8 cellular contexts compared by ENCODE assay signal in the genomic region with DNA sequence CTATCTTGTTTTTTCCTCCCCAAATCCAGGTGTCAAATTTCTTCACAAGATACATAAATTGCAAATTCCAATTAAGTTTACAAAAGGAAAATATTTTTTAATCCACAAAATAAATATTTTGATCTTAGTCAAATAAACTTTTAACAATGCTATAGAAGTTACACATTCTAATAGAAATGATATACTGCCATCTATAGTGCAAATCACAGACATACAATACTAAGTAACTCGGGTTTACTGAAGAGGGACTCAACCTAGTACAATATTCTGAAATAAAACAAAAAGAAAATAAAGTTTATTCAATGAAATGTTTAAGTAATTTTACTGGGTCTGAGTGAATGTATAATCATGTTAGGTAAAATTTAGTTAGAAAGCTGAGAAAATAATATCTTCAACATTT.
A peak's percentile ranks its signal among the peaks of the same experiment; 100 is the strongest.
DNase-seq lines count a peak whose midpoint lies in the region; ATAC-seq, FAIRE-seq and TF ChIP-seq lines count a peak whose summit lies in the region.
"Not testable (repeated sequence)": the region's sequence is repeated elsewhere in the genome, so short reads cannot be mapped to it uniquely, and the experiment has no call there.

No MANE protein-coding gene starts in this region.

- H3K27ac Mint-ChIP-seq in type B pancreatic cell = not testable (repeated sequence)

- CTCF ChIA-PET in RWPE1 (lab: Yijun Ruan, JAX); K562 (lab: Yijun Ruan, JAX; ENCODE audit: low intra/inter-chr PET ratio): not testable (repeated sequence)

- 0 out of 2 replicates have a peak, but pooled peaks have one; percentile 12 for TF ChIP-seq CTCF in RWPE1 (conservative IDR thresholded peaks at IDR 0.05; ENCODE audit: low read depth)
- TF ChIP-seq CTCF in K562 (IDR thresholded peaks at IDR 0.05 in 2 of 3, conservative IDR thresholded peaks at IDR 0.05 in 1 of 3; ENCODE audit: insufficient read depth in 2 of 3, low read depth in 1 of 3, low read length in 3 of 3) = 0 out of 6 replicates have a peak, but pooled peaks of 1 of the 3 experiments have one; percentile 9
- not testable (repeated sequence) for TF ChIP-seq CTCF in kidney (IDR thresholded peaks at IDR 0.05; ENCODE audit: borderline replicate concordance, extremely low read depth, insufficient read depth)
- TF ChIP-seq CTCF in type B pancreatic cell (conservative IDR thresholded peaks at IDR 0.05) = peak; percentile 50

- POLR2A ChIA-PET in RWPE1 (lab: Yijun Ruan, JAX; ENCODE audit: low non-redundant PET); K562 (lab: Yijun Ruan, JAX): not testable (repeated sequence)

- BruUV-seq in K562 (replicated peaks; lab: Mats Ljungman, UMichigan) = not testable (repeated sequence)

- not testable (repeated sequence) for H3K27ac ChIP-seq in RWPE1; K562 (ENCODE audit: extremely low read depth, low read depth, low read length); kidney (ENCODE audit: low read depth in 2 of 2, low read length in 2 of 2)

- H3K4me1 ChIP-seq in K562 (replicated peaks in 1 of 2; ENCODE audit: control insufficient read depth in 2 of 2, insufficient read depth in 2 of 2, low read length in 2 of 2); kidney (ENCODE audit: control insufficient read depth in 1 of 2, insufficient read depth in 1 of 2, low read depth in 1 of 2, low read length in 2 of 2): not testable (repeated sequence)

- H3K36me3 Mint-ChIP-seq in type B pancreatic cell = not testable (repeated sequence)

- not testable (repeated sequence) for H3K4me3 ChIP-seq in K562; kidney (ENCODE audit: low read length in 2 of 2)

- WGBS in K562 (ENCODE audit: insufficient coverage, low coverage, missing lambda C conversion rate) = 61% methylated on average over 1 of the region's 1 CpG

- H3K9me3 Mint-ChIP-seq in type B pancreatic cell = not testable (repeated sequence)

- not testable (repeated sequence) for H2AFZ ChIP-seq in K562 (ENCODE audit: low read depth, low read length)

- not testable (repeated sequence) for H3K79me2 ChIP-seq in K562 (ENCODE audit: control insufficient read depth, insufficient read depth, low read length)

- in situ Hi-C loops in K562 (cut with MboI) = not testable (repeated sequence)

- not testable (repeated sequence) for H3K4me2 ChIP-seq in K562 (ENCODE audit: insufficient read depth, low read length)

- peak; percentile 67; the same call in 1 of the 3 replicates for ATAC-seq in K562

- TF ChIP-seq POLR2A in K562 (conservative IDR thresholded peaks at IDR 0.05) = not testable (repeated sequence)

- not testable (repeated sequence) for H3K4me1 Mint-ChIP-seq in type B pancreatic cell (ENCODE audit: unreplicated experiment)

- not testable (repeated sequence) for H3K9ac ChIP-seq in K562 (ENCODE audit: insufficient read depth in 1 of 2, low read depth in 2 of 2, low read length in 2 of 2); kidney (ENCODE audit: low read length in 2 of 2)

- not testable (repeated sequence) for H3K4me3 Mint-ChIP-seq in type B pancreatic cell

- peaks cover 30% of the 10 kb centered on the region; the same call in 1 of the 3 replicates for H3K36me3 ChIP-seq in K562 (ENCODE audit: control insufficient read depth, insufficient read depth, low read length)
- H3K36me3 ChIP-seq in kidney (ENCODE audit: control insufficient read depth in 1 of 2, insufficient read depth in 2 of 2, low read length in 2 of 2) = not testable (repeated sequence)

- H3K27me3 ChIP-seq in K562 (ENCODE audit: control insufficient read depth in 2 of 2, insufficient read depth in 2 of 2, low read length in 2 of 2) = not testable (repeated sequence)

- not testable (repeated sequence) for TF ChIP-seq EP300 in K562 (IDR thresholded peaks at IDR 0.05; ENCODE audit: low read length)

- H4K20me1 ChIP-seq in K562 (replicated peaks; ENCODE audit: control insufficient read depth, insufficient read depth, low read length) = not testable (repeated sequence)

- intact Hi-C loops in K562 (cut with micrococcal nuclease); kidney (cut with DNase I): not testable (repeated sequence)

- DNase-seq in DMS114 treated with DMSO at 0.1 percent for 48 hours (lab: John Stamatoyannopoulos, UW; ENCODE audit: unreplicated experiment) (peak; percentile 15), HCEC 1CT (peak; percentile 13), NCI-H2107 treated with DMSO at 0.1 percent for 48 hours (lab: John Stamatoyannopoulos, UW; ENCODE audit: unreplicated experiment) (peak; percentile 11), fibroblast of peridontal ligament (ENCODE audit: extremely low read depth) (peak; percentile 49)
- not testable (repeated sequence) for DNase-seq in RWPE1 (ENCODE audit: low spot score); K562 (ENCODE audit: extremely low read depth in 1 of 4, low spot score in 3 of 4); kidney; type B pancreatic cell (ENCODE audit: extremely low spot score, unreplicated experiment)

- H3K9me1 ChIP-seq in K562 (ENCODE audit: control insufficient read depth, insufficient read depth, low read length) = not testable (repeated sequence)

- H3K27me3 Mint-ChIP-seq in type B pancreatic cell = not testable (repeated sequence)

- FAIRE-seq in K562 (lab: Jason Lieb, UNC) = not testable (repeated sequence)
- peak; percentile 84 for FAIRE-seq in kidney (lab: Jason Lieb, UNC)

- TF ChIP-seq RAD21 in K562 (CRISPR knock-in tag; conservative IDR thresholded peaks at IDR 0.05 in 1 of 2, IDR thresholded peaks at IDR 0.05 in 1 of 2) = peak; percentile 27 to 36; a peak in 2 of 4 replicates

- H3K9me3 ChIP-seq in K562 (replicated peaks; ENCODE audit: control insufficient read depth, insufficient read depth, low read depth, low read length); kidney (ENCODE audit: control insufficient read depth in 1 of 2, low read length in 2 of 2): not testable (repeated sequence)
